ENCODE assay signal across 30 cellular contexts in genomic region chr1:154857022-154857421, GRCh38. TPM values are rescaled to one million over a fixed set of nuclear protein-coding genes. Genes with fewer than 3 reads are reported as not detected.
"Had no signal": no experiment of that assay in that cellular context is flagged by ENCODE, and none has a peak within 500 bp of the region (broad histone marks: within the 10 kb centered on the region; RNA-seq: fewer than 3 reads in every experiment).

No MANE protein-coding gene starts in this region.

- H3K4me2 ChIP-seq: hepatocyte, smooth muscle cell had no signal

- H3K27ac ChIP-seq: gastroesophageal sphincter, hepatocyte, neutrophil, stomach, thyroid gland, upper lobe of left lung, VCaP had no signal

- H3K27ac Mint-ChIP-seq: activated naive CD4-positive, alpha-beta T cell treated with anti-CD3 and anti-CD28 coated beads for 36 hours; activated naive CD8-positive, alpha-beta T cell treated with anti-CD3 and anti-CD28 coated beads, Interleukin-2, amount 10 ng/mL, durations not matched to agents 7 days and 5 days had no signal

- FAIRE-seq: astrocyte had no signal

- H3K4me3 ChIP-seq: gastroesophageal sphincter, hepatocyte, sigmoid colon, smooth muscle cell, stomach, thyroid gland, upper lobe of left lung had no signal

- H3K9me3 ChIP-seq: gastroesophageal sphincter, neutrophil, sigmoid colon, stomach, thyroid gland, upper lobe of left lung had no signal

- DNase-seq: activated CD4-positive, alpha-beta T cell treated with anti-CD3 and anti-CD28 coated beads for 4 hours; activated CD4-positive, alpha-beta T cell treated with anti-CD3 and anti-CD28 coated beads, Interleukin-2, amount 50 U/mL, for 4 hours; activated effector memory CD4-positive, alpha-beta T cell treated with anti-CD3 and anti-CD28 coated beads, Interleukin-2, amount 50 U/mL, for 16 hours; activated naive CD4-positive, alpha-beta T cell treated with anti-CD3 and anti-CD28 coated beads for 36 hours; activated naive CD8-positive, alpha-beta T cell treated with anti-CD3 and anti-CD28 coated beads, Interleukin-2, amount 10 ng/mL, durations not matched to agents 7 days and 5 days; activated T-cell treated with anti-CD3 and anti-CD28 coated beads for 4 hours; amniotic stem cell; caudate nucleus; cortex of kidney; effector memory CD8-positive, alpha-beta T cell; erythroblast; islet precursor cell; left cardiac atrium; left ventricle myocardium superior; mammary epithelial cell; sigmoid colon; stimulated activated CD4-positive, alpha-beta T cell treated with anti-CD3 and anti-CD28 coated beads, Interleukin-1b, Interleukin-23, amount 100 ng/mL, for 48 hours; stimulated activated CD8-positive, alpha-beta memory T cell treated with anti-CD3 and anti-CD28 coated beads, Interleukin-4, amount 100 ng/mL, for 48 hours; stimulated activated naive B cell treated with anti-CD40 and anti-IgM and Interleukin-4, amounts not matched to agents 10 μg/mL and 1 μg/mL and 100 μg/mL, for 72 hours; stomach; thyroid gland; upper lobe of left lung had no signal

- H3K36me3 Mint-ChIP-seq: activated naive CD8-positive, alpha-beta T cell treated with anti-CD3 and anti-CD28 coated beads, Interleukin-2, amount 10 ng/mL, durations not matched to agents 7 days and 5 days; stimulated activated naive B cell treated with anti-CD40 and anti-IgM and Interleukin-4, amounts not matched to agents 10 μg/mL and 1 μg/mL and 100 μg/mL, for 72 hours had no signal

- H2AFZ ChIP-seq: hepatocyte had no signal

- H3K4me3 Mint-ChIP-seq: activated naive CD4-positive, alpha-beta T cell treated with anti-CD3 and anti-CD28 coated beads for 36 hours; activated naive CD8-positive, alpha-beta T cell treated with anti-CD3 and anti-CD28 coated beads, Interleukin-2, amount 10 ng/mL, durations not matched to agents 7 days and 5 days; activated T-helper 1 cell treated with anti-CD3 and anti-CD28 coated beads, Interleukin-12 subunit alpha, Interleukin-12 subunit beta, Interleukin-2, Interleukin-4 antibody, amounts not matched to agents 30 ng/mL and 10 ng/mL and 1 ng/mL, durations not matched to agents 14 hours and 24 hours and 36 hours; effector memory CD8-positive, alpha-beta T cell; nephron; stimulated activated naive B cell treated with anti-CD40 and anti-IgM and Interleukin-4, amounts not matched to agents 10 μg/mL and 1 μg/mL and 100 μg/mL, for 72 hours had no signal

- H3K4me1 ChIP-seq: stomach, thyroid gland had no signal

- ATAC-seq: effector memory CD8-positive, alpha-beta T cell; gastroesophageal sphincter; left cardiac atrium; stimulated activated naive B cell treated with anti-CD40 and anti-IgM and Interleukin-4, amounts not matched to agents 10 μg/mL and 1 μg/mL and 100 μg/mL, for 72 hours had no signal

- H3K9me3 Mint-ChIP-seq: activated naive CD4-positive, alpha-beta T cell treated with anti-CD3 and anti-CD28 coated beads for 36 hours; activated naive CD8-positive, alpha-beta T cell treated with anti-CD3 and anti-CD28 coated beads, Interleukin-2, amount 10 ng/mL, durations not matched to agents 7 days and 5 days; activated T-helper 1 cell treated with anti-CD3 and anti-CD28 coated beads, Interleukin-12 subunit alpha, Interleukin-12 subunit beta, Interleukin-2, Interleukin-4 antibody, amounts not matched to agents 30 ng/mL and 10 ng/mL and 1 ng/mL, durations not matched to agents 14 hours and 24 hours and 36 hours; effector memory CD8-positive, alpha-beta T cell; nephron; stimulated activated naive B cell treated with anti-CD40 and anti-IgM and Interleukin-4, amounts not matched to agents 10 μg/mL and 1 μg/mL and 100 μg/mL, for 72 hours had no signal

- H3K79me2 ChIP-seq: hepatocyte had no signal

- H3K36me3 ChIP-seq: gastroesophageal sphincter, neutrophil, sigmoid colon, stomach, thyroid gland, upper lobe of left lung had no signal

- H3K27me3 ChIP-seq: hepatocyte, sigmoid colon, thyroid gland, upper lobe of left lung had no signal

RNA-seq across cellular contexts. Expression of gene KCNN3, which starts 13.1 kb away (rescaled TPM):
- total RNA-seq: mammary epithelial cell had no signal
